Comparison of ENCODE assay signal across 9 cellular contexts in genomic region chrX:106898462-106898861, GRCh38. TPM values are rescaled to one million over a fixed set of nuclear protein-coding genes. Genes with fewer than 3 reads are reported as not detected.
DNase-seq lines count a peak whose midpoint lies in the region; ATAC-seq, FAIRE-seq and TF ChIP-seq lines count a peak whose summit lies in the region.
"Had no signal": no experiment of that assay in that cellular context is flagged by ENCODE, and none has a peak within 500 bp of the region (broad histone marks: within the 10 kb centered on the region; RNA-seq: fewer than 3 reads in every experiment).

No MANE protein-coding gene starts in this region.

- FAIRE-seq in A549 (lab: Jason Lieb, UNC) = peak; percentile 97

- CTCF ChIA-PET in A549 (lab: Yijun Ruan, JAX) (interaction anchor here (0.7 to 7.7 kb wide), 29 partner anchors 8 to 583 kb away, joined by 3 to 94 read pairs (median 5); partner anchors contain the start of gene CLDN2), HEK293T (lab: Yijun Ruan, JAX) (interaction anchor here (0.6 to 1.7 kb wide), 8 partner anchors 24 to 883 kb away, joined by 3 to 7 read pairs (median 3); no protein-coding TSS in a partner anchor)

- H3K4me3 ChIP-seq in A549 = no peak overlapping the region

- peak overlapping the region; percentile 19; the same call in 2 of the 3 replicates for H3K4me2 ChIP-seq in A549

- H3K36me3 Mint-ChIP-seq in activated T-helper 17 cell treated with anti-CD3 and anti-CD28 coated beads, Interleukin-2, amount 50 U/mL, for 72 hours (ENCODE audit: low read depth) = no peaks in the 10 kb centered on the region

- no peaks in the 10 kb centered on the region for H3K4me1 Mint-ChIP-seq in activated T-helper 17 cell treated with anti-CD3 and anti-CD28 coated beads, Interleukin-2, amount 50 U/mL, for 72 hours

- peak; percentile 59 for TF ChIP-seq CTCF in A549 (IDR thresholded peaks at IDR 0.05)

- no peak for TF ChIP-seq EP300 in A549 (IDR thresholded peaks at IDR 0.05)

- H3K27ac ChIP-seq in A549 = peak overlapping the region; percentile 88 to 90

- ATAC-seq in A549 = peak in 1 of 2 experiments; percentile 55; a peak in 3 of 6 replicates
- peak; percentile 68 for ATAC-seq in activated T-helper 17 cell treated with anti-CD3 and anti-CD28 coated beads, Interleukin-2, amount 50 U/mL, for 72 hours (replicated peaks)

- H3K4me3 Mint-ChIP-seq in activated T-helper 17 cell treated with anti-CD3 and anti-CD28 coated beads, Interleukin-2, amount 50 U/mL, for 72 hours = no peak overlapping the region

- 8% methylated on average over 1 of the region's 1 CpG for WGBS in A549 (ENCODE audit: missing lambda C conversion rate)

- POLR2A ChIA-PET in A549 (lab: Yijun Ruan, JAX) = interaction anchor here (0.7 to 0.9 kb wide), 2 partner anchors 34 to 61 kb away, joined by 3 to 6 read pairs; no protein-coding TSS in a partner anchor
- POLR2A ChIA-PET in HEK293T (lab: Yijun Ruan, JAX) = interaction anchor here (0.9 kb wide), 1 partner anchor 92 kb away, joined by 3 read pairs; no protein-coding TSS in a partner anchor

- TF ChIP-seq POLR2A in A549 (IDR thresholded peaks at IDR 0.05; ENCODE audit: low read length) = no peak

- H3K27ac Mint-ChIP-seq in activated T-helper 17 cell treated with anti-CD3 and anti-CD28 coated beads, Interleukin-2, amount 50 U/mL, for 72 hours = no peak overlapping the region

- no peaks in the 10 kb centered on the region for H3K9me3 Mint-ChIP-seq in activated T-helper 17 cell treated with anti-CD3 and anti-CD28 coated beads, Interleukin-2, amount 50 U/mL, for 72 hours

- H3K27me3 Mint-ChIP-seq in activated T-helper 17 cell treated with anti-CD3 and anti-CD28 coated beads, Interleukin-2, amount 50 U/mL, for 72 hours = no peaks in the 10 kb centered on the region

- peaks cover 65% of the 10 kb centered on the region for H3K4me1 ChIP-seq in A549

- DNase-seq in A549 (ENCODE audit: low read depth in 1 of 2, low spot score in 1 of 2) (peak; percentile 42 to 74), ELR (ENCODE audit: low read depth) (peak; percentile 67), HEK293T (ENCODE audit: extremely low spot score) (peak; percentile 67), NCI-H1092 (lab: John Stamatoyannopoulos, UW) (peak; percentile 37), kidney tubule cell (ENCODE audit: low spot score) (peak; percentile 77), cerebellar nuclear complex (lab: John Stamatoyannopoulos, UW) (no peak)
- no peak for DNase-seq in NK-92 treated with Interleukin-12 subunit alpha and Interleukin-12 subunit beta, amount 100 ng/mL, for 24 hours (lab: John Stamatoyannopoulos, UW)

- peak; percentile 76 to 83 for TF ChIP-seq RAD21 in A549 (conservative IDR thresholded peaks at IDR 0.05 in 1 of 2, IDR thresholded peaks at IDR 0.05 in 1 of 2)

- no peaks in the 10 kb centered on the region for H3K9me3 ChIP-seq in A549

TF ChIP-seq in A549, 52 proteins besides CTCF, POLR2A, EP300 and RAD21:
- TF ChIP-seq HEYL (CRISPR knock-in tag; IDR thresholded peaks at IDR 0.05) (no peak), MAX (IDR thresholded peaks at IDR 0.05) (0 out of 2 replicates have a peak, but pooled peaks have one; percentile 17), ESRRA (IDR thresholded peaks at IDR 0.05; ENCODE audit: borderline replicate concordance, low read length) (peak; percentile 16; the same call in 1 of the 2 replicates), HOXB5 (CRISPR knock-in tag; IDR thresholded peaks at IDR 0.05) (no peak), BHLHE40 (IDR thresholded peaks at IDR 0.05; ENCODE audit: low read depth, low read length) (no peak), JUN (IDR thresholded peaks at IDR 0.05) (0 out of 5 replicates have a peak, but pooled peaks of 1 of the 2 experiments have one; percentile 4), SMC3 (IDR thresholded peaks at IDR 0.05) (peak; percentile 74), HOXB13 (CRISPR knock-in tag; IDR thresholded peaks at IDR 0.05; ENCODE audit: low read depth) (no peak), ZNF302 (CRISPR knock-in tag; IDR thresholded peaks at IDR 0.05) (no peak), ZC3H11A (IDR thresholded peaks at IDR 0.05) (no peak), MAFK (IDR thresholded peaks at IDR 0.05; ENCODE audit: partially characterized antibody) (no peak), ELK1 (IDR thresholded peaks at IDR 0.05; ENCODE audit: low read depth, low read length) (no peak), RARB (CRISPR knock-in tag; IDR thresholded peaks at IDR 0.05) (no peak), HDAC2 (IDR thresholded peaks at IDR 0.05) (peak; percentile 92), CHD4 (IDR thresholded peaks at IDR 0.05; ENCODE audit: borderline replicate concordance) (peak; percentile 68; the same call in 1 of the 2 replicates), EHMT2 (IDR thresholded peaks at IDR 0.05; ENCODE audit: low read depth) (no peak), KDM1A (IDR thresholded peaks at IDR 0.05; ENCODE audit: low read depth) (peak; percentile 93)

TF ChIP-seq in HEK293T, 16 proteins besides CTCF, POLR2A, EP300 and RAD21:
- TF ChIP-seq SP1 (IDR thresholded peaks at IDR 0.05) (no peak), FOXM1 (IDR thresholded peaks at IDR 0.05; ENCODE audit: borderline replicate concordance) (no peak), LEF1 (IDR thresholded peaks at IDR 0.05; ENCODE audit: borderline replicate concordance) (no peak), HDGF (IDR thresholded peaks at IDR 0.05; ENCODE audit: borderline replicate concordance) (no peak), FOXK2 (IDR thresholded peaks at IDR 0.05) (no peak), FOXA1 (IDR thresholded peaks at IDR 0.05) (no peak)
TF ChIP-seq in HEK293T: peak in this region for 0.

RNA-seq across cellular contexts. Expression of gene RIPPLY1, which starts 4.7 kb away (rescaled TPM):
- polyA plus RNA-seq in A549 (2011; rRNA removed) (0.14 and 0.28 TPM in 2 replicates), A549 (2017; fragmentation: RNase III; extraction: RNeasy Plus Mini Kit Qiagen cat#74134 plus additional on column Dnase treatment) (0.10 to 0.17 TPM (median 0.11 TPM) in 3 replicates)
- 0.06 TPM in 1 of 2 replicates, not detected in the other for polyA plus RNA-seq in A549 (2012; cell fraction: cytosol; rRNA removed)
- polyA plus RNA-seq in A549 (2012; cell fraction: nucleus; rRNA removed) = 0.11 and 0.26 TPM in 2 replicates
- 0.29 TPM in 1 of 2 replicates, not detected in the other for polyA minus RNA-seq in A549 (2011; rRNA and poly(A)+ RNA removed)
- not detected for total RNA-seq in activated T-helper 17 cell treated with anti-CD3 and anti-CD28 coated beads, Interleukin-2, amount 50 U/mL, for 72 hours
- total RNA-seq: glomerular endothelial cell had no signal

RNA-seq across cellular contexts. Expression of gene CLDN2, which starts 21.7 kb away (rescaled TPM):
- polyA plus RNA-seq in A549 (2011; rRNA removed) (28.1 and 49.2 TPM in 2 replicates), A549 (2017; fragmentation: RNase III; extraction: RNeasy Plus Mini Kit Qiagen cat#74134 plus additional on column Dnase treatment) (18.7 to 28.6 TPM (median 24.8 TPM) in 3 replicates)
- polyA plus RNA-seq in A549 (2012; cell fraction: cytosol; rRNA removed) = 5.3 and 6.4 TPM in 2 replicates
- 5.9 and 7.0 TPM in 2 replicates for polyA plus RNA-seq in A549 (2012; cell fraction: nucleus; rRNA removed)
- polyA minus RNA-seq in A549 (2011; rRNA and poly(A)+ RNA removed) = 23.4 and 35.7 TPM in 2 replicates
- not detected for total RNA-seq in activated T-helper 17 cell treated with anti-CD3 and anti-CD28 coated beads, Interleukin-2, amount 50 U/mL, for 72 hours
- total RNA-seq: glomerular endothelial cell had no signal

Comparison
In these comparisons a context has a peak if more than half of its experiments do, and no peak if none do; other contexts are left out.
1. DNase-seq: peak in A549 (2 of 2), ELR (single experiment), HEK293T (single experiment), NCI-H1092 (single experiment) and kidney tubule cell (single experiment); none in cerebellar nuclear complex (0 of 2) and NK-92 treated with Interleukin-12 subunit alpha and Interleukin-12 subunit beta, amount 100 ng/mL, for 24 hours (single experiment).